Comparison of ENCODE assay signal across 10 cellular contexts in genomic region chr12:51205350-51205749, GRCh38.
"Had no signal": no experiment of that assay in that cellular context is flagged by ENCODE, and none has a peak within 500 bp of the region (broad histone marks: within the 10 kb centered on the region; RNA-seq: fewer than 3 reads in every experiment).

No MANE protein-coding gene starts in this region.

- ATAC-seq: esophagus mucosa; pancreas; stimulated activated memory B cell treated with anti-CD40 and anti-IgM and Interleukin-4, amounts not matched to agents 10 μg/mL and 1 μg/mL and 100 μg/mL, for 72 hours had no signal

- H3K27me3 ChIP-seq: cardiac muscle cell, pancreas had no signal

- H3K4me1 ChIP-seq: pancreas had no signal

- DNase-seq: activated B cell treated with CpG ODN at 0.5 μM for 24 hours; activated CD4-positive, alpha-beta T cell treated with anti-CD3 and anti-CD28 coated beads, Interleukin-2, amount 10 ng/mL, durations not matched to agents 24 days and 14 days; activated CD8-positive, alpha-beta memory T cell treated with anti-CD3 and anti-CD28 coated beads for 24 hours; activated naive CD4-positive, alpha-beta T cell treated with Interleukin-2 at 50 U/mL for 16 hours; pancreas; SIG-M5; stimulated activated CD4-positive, alpha-beta T cell treated with anti-CD3 and anti-CD28 coated beads, Interleukin-2, amount 100 ng/mL, for 48 hours had no signal

- H3K4me3 ChIP-seq: cardiac muscle cell, pancreas had no signal

- H3K36me3 ChIP-seq: cardiac muscle cell, pancreas had no signal

- H3K9me3 ChIP-seq: pancreas had no signal

- H3K27ac ChIP-seq: cardiac muscle cell, pancreas had no signal
